Comparison of ENCODE assay signal across 28 cellular contexts in the genomic region with DNA sequence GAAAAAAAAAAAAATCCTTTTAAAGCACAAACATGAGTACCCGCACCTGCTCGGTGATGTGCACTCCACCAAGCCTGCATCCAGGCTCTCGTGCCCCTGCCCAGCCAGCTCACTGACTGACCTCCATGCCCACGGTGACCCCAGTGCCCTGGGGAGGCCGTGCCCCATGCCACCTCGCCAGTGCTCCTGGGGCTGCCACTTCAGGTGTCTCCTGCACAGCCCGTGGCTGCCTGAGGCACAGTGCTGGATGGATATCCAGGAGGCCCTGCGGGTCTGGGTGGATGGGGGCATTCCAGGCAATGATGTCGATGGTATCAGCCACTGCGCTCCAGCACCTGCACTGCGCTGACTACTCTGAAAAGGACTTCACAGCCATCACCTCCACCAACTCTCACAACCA. TPM values are rescaled to one million over a fixed set of nuclear protein-coding genes. Genes with fewer than 3 reads are reported as not detected.
"Had no signal": no experiment of that assay in that cellular context is flagged by ENCODE, and none has a peak within 500 bp of the region (broad histone marks: within the 10 kb centered on the region; RNA-seq: fewer than 3 reads in every experiment).

No MANE protein-coding gene starts in this region.

- H3K27ac Mint-ChIP-seq: activated T-helper 1 cell treated with anti-CD3 and anti-CD28 coated beads, Interleukin-12 subunit alpha, Interleukin-12 subunit beta, Interleukin-2, Interleukin-4 antibody, amounts not matched to agents 30 ng/mL and 10 ng/mL and 1 ng/mL, durations not matched to agents 14 hours and 24 hours and 36 hours had no signal

- H3K4me2 ChIP-seq: smooth muscle cell had no signal

- H3K27me3 ChIP-seq: adrenal gland, body of pancreas, colonic mucosa, pancreas, testis, transverse colon had no signal

- H3K9me3 ChIP-seq: adrenal gland, body of pancreas, colonic mucosa, left ventricle myocardium inferior, mucosa of descending colon, pancreas, psoas muscle, testis, transverse colon had no signal

- DNase-seq: activated CD4-positive, alpha-beta T cell treated with anti-CD3 and anti-CD28 coated beads for 4 hours; activated CD4-positive, alpha-beta T cell treated with anti-CD3 and anti-CD28 coated beads, Interleukin-2, amount 50 U/mL, for 4 hours; activated effector memory CD4-positive, alpha-beta T cell treated with anti-CD3 and anti-CD28 coated beads, Interleukin-2, amount 50 U/mL, for 16 hours; activated naive CD4-positive, alpha-beta T cell treated with anti-CD3 and anti-CD28 coated beads for 36 hours; activated naive CD8-positive, alpha-beta T cell treated with anti-CD3 and anti-CD28 coated beads for 36 hours; activated T-cell treated with anti-CD3 and anti-CD28 coated beads for 4 hours; body of pancreas; colonic mucosa; effector CD8-positive, alpha-beta T cell; left ventricle myocardium inferior; pancreas; stimulated activated CD4-positive, alpha-beta T cell treated with anti-CD3 and anti-CD28 coated beads, Interleukin-15, amount 100 ng/mL, for 24 hours; stimulated activated CD4-positive, alpha-beta T cell treated with anti-CD3 and anti-CD28 coated beads, Interleukin-2, amount 100 ng/mL, for 24 hours; stimulated activated naive CD4-positive, alpha-beta T cell; testis; transverse colon had no signal

- H3K9me3 Mint-ChIP-seq: activated naive CD4-positive, alpha-beta T cell treated with anti-CD3 and anti-CD28 coated beads for 36 hours; activated naive CD8-positive, alpha-beta T cell treated with anti-CD3 and anti-CD28 coated beads for 36 hours; activated T-helper 1 cell treated with anti-CD3 and anti-CD28 coated beads, Interleukin-12 subunit alpha, Interleukin-12 subunit beta, Interleukin-2, Interleukin-4 antibody, amounts not matched to agents 30 ng/mL and 10 ng/mL and 1 ng/mL, durations not matched to agents 14 hours and 24 hours and 36 hours; nephron progenitor cell had no signal

- H3K4me3 Mint-ChIP-seq: activated naive CD4-positive, alpha-beta T cell treated with anti-CD3 and anti-CD28 coated beads for 36 hours; activated naive CD8-positive, alpha-beta T cell treated with anti-CD3 and anti-CD28 coated beads for 36 hours; nephron progenitor cell had no signal

- H3K4me3 ChIP-seq: adrenal gland, body of pancreas, colonic mucosa, left ventricle myocardium inferior, lung, mucosa of descending colon, pancreas, psoas muscle, smooth muscle cell, testis, transverse colon had no signal

- H3K27me3 Mint-ChIP-seq: activated naive CD8-positive, alpha-beta T cell treated with anti-CD3 and anti-CD28 coated beads for 36 hours had no signal

- H3K36me3 ChIP-seq: colonic mucosa had no signal

- H3K27ac ChIP-seq: body of pancreas, colonic mucosa, epithelial cell of prostate, left ventricle myocardium inferior, pancreas, psoas muscle, testis had no signal

- ATAC-seq: body of pancreas, mucosa of descending colon, pancreas, psoas muscle had no signal

- FAIRE-seq: endometrium, frontal cortex, islet of Langerhans, pancreas, urothelium cell line had no signal

RNA-seq across cellular contexts. Expression of gene PTPRH, which starts 40.5 kb away (rescaled TPM):
- total RNA-seq: activated naive CD4-positive, alpha-beta T cell treated with anti-CD3 and anti-CD28 coated beads for 36 hours; activated naive CD8-positive, alpha-beta T cell treated with anti-CD3 and anti-CD28 coated beads for 36 hours had no signal
- polyA plus RNA-seq: smooth muscle cell had no signal
